Comparison of ENCODE assay signal across 1 cellular context in genomic region chr5:36950586-36951457, GRCh38.
TF ChIP-seq lines count a peak whose summit lies in the region.

No MANE protein-coding gene starts in this region.

TF ChIP-seq in GM23338, 12 proteins besides CTCF, POLR2A, EP300 and RAD21 (continued from another document):
- TF ChIP-seq ZNF462 (CRISPR knock-in tag; IDR thresholded peaks at IDR 0.05): no peak
TF ChIP-seq in GM23338: peak in this region for 0.
